In the genomic region with DNA sequence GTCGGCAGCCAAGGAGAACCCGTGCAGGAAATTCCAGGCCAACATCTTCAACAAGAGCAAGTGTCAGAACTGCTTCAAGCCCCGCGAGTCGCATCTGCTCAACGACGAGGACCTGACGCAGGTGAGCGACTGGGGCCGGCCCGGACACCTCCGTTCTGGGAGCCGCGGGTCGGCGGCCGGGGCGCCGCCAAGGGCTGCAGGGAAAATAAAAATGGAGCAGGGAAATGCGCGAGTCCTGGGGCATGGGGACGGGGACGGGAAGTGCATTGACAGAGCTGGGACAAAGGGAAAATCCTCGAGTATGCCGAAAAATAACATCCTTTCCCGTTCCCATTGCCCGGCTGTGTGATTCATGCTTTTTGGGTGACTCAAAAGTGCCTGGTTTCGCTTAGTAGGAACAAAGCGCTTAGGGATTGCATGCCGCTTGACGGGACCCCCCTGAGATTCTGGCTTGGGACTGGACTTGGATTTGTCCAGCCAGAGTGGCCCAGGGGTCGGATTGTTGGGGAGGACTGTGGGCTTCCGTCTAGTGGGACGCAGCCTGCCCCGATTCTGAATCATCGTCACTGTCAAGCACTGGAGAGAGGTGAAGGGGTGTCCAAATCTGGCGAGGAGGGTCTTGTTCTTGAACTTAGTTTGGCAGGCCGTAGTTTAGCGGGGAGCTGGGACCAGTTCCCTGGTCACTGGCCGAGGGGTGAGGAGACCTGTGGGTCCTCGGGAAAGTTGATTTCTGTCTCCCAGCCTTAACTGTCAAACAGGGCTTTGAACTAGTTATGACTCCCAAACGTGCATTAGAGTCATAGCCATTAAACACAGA, we compare ENCODE assay signal across 8 cellular contexts.
DNase-seq lines count a peak whose midpoint lies in the region; ATAC-seq, FAIRE-seq and TF ChIP-seq lines count a peak whose summit lies in the region.

No MANE protein-coding gene starts in this region.

- no peaks in the 10 kb centered on the region for H3K9me3 Mint-ChIP-seq in stimulated activated effector memory CD8-positive, alpha-beta T cell treated with anti-CD3 and anti-CD28 coated beads, Interleukin-12 subunit alpha, Interleukin-12 subunit beta, amount 100 ng/mL, for 72 hours

- no peaks in the 10 kb centered on the region for H3K36me3 ChIP-seq in NT2/D1 (ENCODE audit: insufficient read depth, insufficient read length, low read length)

- in situ Hi-C loops in astrocyte of the spinal cord (cut with HindIII; ENCODE audit: low sequenced_read_pairs): no loop called here

- TF ChIP-seq CTCF in astrocyte of the spinal cord (IDR thresholded peaks at IDR 0.05; ENCODE audit: low read depth, low read length): no peak

- H3K4me1 Mint-ChIP-seq in stimulated activated effector memory CD8-positive, alpha-beta T cell treated with anti-CD3 and anti-CD28 coated beads, Interleukin-12 subunit alpha, Interleukin-12 subunit beta, amount 100 ng/mL, for 72 hours: peaks cover 56% of the 10 kb centered on the region

- H3K4me3 Mint-ChIP-seq in stimulated activated effector memory CD8-positive, alpha-beta T cell treated with anti-CD3 and anti-CD28 coated beads, Interleukin-12 subunit alpha, Interleukin-12 subunit beta, amount 100 ng/mL, for 72 hours: peak overlapping the region; percentile 87

- peak overlapping the region; percentile 84 for H3K27ac Mint-ChIP-seq in stimulated activated effector memory CD8-positive, alpha-beta T cell treated with anti-CD3 and anti-CD28 coated beads, Interleukin-12 subunit alpha, Interleukin-12 subunit beta, amount 100 ng/mL, for 72 hours

- FAIRE-seq in GM19239 (lab: Jason Lieb, UNC): peak; percentile 59
- FAIRE-seq in urothelium cell line (lab: Jason Lieb, UNC): no peak

- H3K4me3 ChIP-seq in NT2/D1 (ENCODE audit: insufficient read length, low read depth): peak overlapping the region; percentile 72
- peak overlapping the region; percentile 61 for H3K4me3 ChIP-seq in astrocyte of the spinal cord (ENCODE audit: low read depth, low read length)

- DNase-seq in GM19239 (ENCODE audit: insufficient read length, low spot score) (no peak), NT2/D1 (ENCODE audit: low read depth, low spot score) (no peak), astrocyte of the spinal cord (ENCODE audit: low read depth, low spot score) (peak; percentile 43), kidney tubule cell (ENCODE audit: low spot score) (peak; percentile 63), urothelium cell line (ENCODE audit: low spot score) (no peak)
- DNase-seq in stimulated activated effector memory CD8-positive, alpha-beta T cell treated with anti-CD3 and anti-CD28 coated beads, Interleukin-12 subunit alpha, Interleukin-12 subunit beta, amount 100 ng/mL, for 72 hours (ENCODE audit: low spot score in 2 of 2): peak in 1 of 2 donors; percentile 65

- H3K36me3 Mint-ChIP-seq in stimulated activated effector memory CD8-positive, alpha-beta T cell treated with anti-CD3 and anti-CD28 coated beads, Interleukin-12 subunit alpha, Interleukin-12 subunit beta, amount 100 ng/mL, for 72 hours: peaks cover 5% of the 10 kb centered on the region

- H3K27me3 ChIP-seq in NT2/D1 (ENCODE audit: insufficient read depth, insufficient read length): peaks cover 10% of the 10 kb centered on the region

- peaks cover 9% of the 10 kb centered on the region; the same call in 1 of the 2 replicates for H3K9me3 ChIP-seq in NT2/D1 (ENCODE audit: insufficient read depth, low read length)

- peak; percentile 1 for ATAC-seq in stimulated activated effector memory CD8-positive, alpha-beta T cell treated with anti-CD3 and anti-CD28 coated beads, Interleukin-12 subunit alpha, Interleukin-12 subunit beta, amount 100 ng/mL, for 72 hours
- ATAC-seq in GM18870 (IDR thresholded peaks at IDR 0.05; ENCODE audit: unreplicated experiment) (no peak), HG02610 (IDR thresholded peaks at IDR 0.05; ENCODE audit: unreplicated experiment) (no peak)

- peaks cover 2% of the 10 kb centered on the region for H3K4me1 ChIP-seq in NT2/D1 (ENCODE audit: insufficient read depth, insufficient read length)

- H3K9ac ChIP-seq in NT2/D1 (ENCODE audit: insufficient read length, low read depth): peak overlapping the region; percentile 87

Comparison
In these comparisons a context has a peak if more than half of its experiments do, and no peak if none do; other contexts are left out.
1. DNase-seq: peak in astrocyte of the spinal cord (single experiment) and kidney tubule cell (single experiment); none in GM19239 (single experiment), NT2/D1 (single experiment) and urothelium cell line (single experiment).